ENCODE assay signal across 11 cellular contexts in the genomic region with DNA sequence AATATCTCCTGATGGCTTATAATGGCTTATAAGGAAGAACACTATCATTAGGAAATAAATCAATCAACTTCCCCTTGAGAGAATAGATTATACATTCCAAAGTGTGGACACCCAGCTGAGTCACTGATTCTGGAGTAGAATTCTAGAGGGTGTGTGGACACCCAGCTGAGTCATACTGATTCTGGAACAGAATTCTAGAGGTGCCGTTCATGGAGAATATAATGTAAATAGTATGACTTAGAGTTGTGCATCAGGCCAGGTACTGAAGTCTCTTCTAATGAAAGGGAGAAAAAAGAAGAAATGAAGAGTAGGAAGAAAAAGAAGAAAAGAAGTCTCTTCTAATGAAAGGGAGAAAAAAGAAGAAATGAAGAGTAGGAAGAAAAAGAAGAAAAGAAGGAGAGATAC. TPM values are rescaled to one million over a fixed set of nuclear protein-coding genes. Genes with fewer than 3 reads are reported as not detected.
DNase-seq lines count a peak whose midpoint lies in the region; ATAC-seq and TF ChIP-seq lines count a peak whose summit lies in the region.
"Had no signal": no experiment of that assay in that cellular context is flagged by ENCODE, and none has a peak within 500 bp of the region (broad histone marks: within the 10 kb centered on the region; RNA-seq: fewer than 3 reads in every experiment).

No MANE protein-coding gene starts in this region.

- H3K27me3 ChIP-seq in Caco-2 (replicated peaks; ENCODE audit: control insufficient read depth, insufficient read depth, low read length): no peaks in the 10 kb centered on the region

- POLR2A ChIA-PET in Caco-2 (lab: Charles Lee): no interaction called here

- no peaks in the 10 kb centered on the region for H3K36me3 Mint-ChIP-seq in Caco-2 (ENCODE audit: insufficient read depth, unreplicated experiment)

- no peak overlapping the region for H3K4me3 ChIP-seq in Caco-2 (ENCODE audit: low read depth, low read length)

- peak overlapping the region; percentile 4 for H3K27ac Mint-ChIP-seq in Caco-2 (ENCODE audit: unreplicated experiment)

- H3K4me1 ChIP-seq in Caco-2: peaks cover 7% of the 10 kb centered on the region; the same call in 1 of the 2 replicates

- intact Hi-C loops in Caco-2 (cut with micrococcal nuclease; ENCODE audit: unreplicated experiment): no loop called here

- no peak for ATAC-seq in omental fat pad (ENCODE audit: low FRiP score)

- no TSS peak for BruUV-seq in Caco-2 (replicated peaks; lab: Mats Ljungman, UMichigan)

- H3K27me3 Mint-ChIP-seq in Caco-2 (ENCODE audit: insufficient read depth, unreplicated experiment): no peaks in the 10 kb centered on the region

- no peak overlapping the region for H3K4me3 Mint-ChIP-seq in Caco-2 (ENCODE audit: unreplicated experiment)

- peaks cover 5% of the 10 kb centered on the region for H3K4me1 Mint-ChIP-seq in Caco-2 (ENCODE audit: low read depth, unreplicated experiment)

- H3K9me3 Mint-ChIP-seq in Caco-2 (ENCODE audit: unreplicated experiment): no peaks in the 10 kb centered on the region

- TF ChIP-seq CTCF in Caco-2 (IDR thresholded peaks at IDR 0.05; ENCODE audit: insufficient read depth in 1 of 2, low read depth in 1 of 2, low read length in 1 of 2, severe bottlenecking in 1 of 2, unreplicated experiment in 1 of 2) (no peak), omental fat pad (IDR thresholded peaks at IDR 0.05) (no peak)

- no peak for DNase-seq in Caco-2
- peak; percentile 74 for DNase-seq in M059J (ENCODE audit: low read depth)
- peak; percentile 17 for DNase-seq in amniotic stem cell (lab: John Stamatoyannopoulos, UW)
- DNase-seq in iris pigment epithelial cell (ENCODE audit: low read depth): peak; percentile 84
- no peak for DNase-seq in NCI-H748 (lab: John Stamatoyannopoulos, UW; ENCODE audit: unreplicated experiment)
- DNase-seq in omental fat pad (ENCODE audit: low spot score): no peak
- DNase-seq in activated CD4-positive, alpha-beta T cell treated with anti-CD3 and anti-CD28 coated beads for 48 hours: no peak
- DNase-seq in hippocampal formation (lab: John Stamatoyannopoulos, UW): no peak
- DNase-seq: cerebellar nuclear complex, NCI-H2107, trophoblast cell had no signal

- no peaks in the 10 kb centered on the region for H3K36me3 ChIP-seq in Caco-2 (ENCODE audit: control insufficient read depth, insufficient read depth, low read length)

- no peaks in the 10 kb centered on the region for H3K9me3 ChIP-seq in Caco-2

- CTCF ChIA-PET in Caco-2 (lab: Charles Lee): no interaction called here

RNA-seq across cellular contexts. Expression of a gene that starts 2.4 kb away (rescaled TPM):
- total RNA-seq in Caco-2 (2022) (36.1 and 40.6 TPM in 2 replicates), omental fat pad (100 to 1,000 TPM in 2 of 4 donors, 10 to 100 TPM in 2; 63.8 to 146 (median 98.3) TPM)
- 60.6 and 85.9 TPM in 2 replicates for total RNA-seq in M059J (2014; rRNA removed; shearing (Covaris generic))

RNA-seq across cellular contexts. Expression of a gene that starts 17.4 kb away (rescaled TPM):
- total RNA-seq in Caco-2 (2022) (12.0 and 12.1 TPM in 2 replicates), omental fat pad (10 to 100 TPM; 11.9 to 19.7 (median 14.7) TPM)
- total RNA-seq in M059J (2014; rRNA removed; shearing (Covaris generic)): 13.1 and 15.7 TPM in 2 replicates

Comparison
In these comparisons a context has a peak if more than half of its experiments do, and no peak if none do; other contexts are left out.
1. DNase-seq: peak in M059J (single experiment), amniotic stem cell (single experiment) and iris pigment epithelial cell (single experiment); none in Caco-2 (0 of 2), NCI-H748 (single experiment), omental fat pad (single experiment), activated CD4-positive, alpha-beta T cell treated with anti-CD3 and anti-CD28 coated beads for 48 hours (single experiment) and hippocampal formation (0 of 2).